15 cellular contexts compared by ENCODE assay signal in genomic region chr9:15146121-15146820, GRCh38.
DNase-seq lines count a peak whose midpoint lies in the region; ATAC-seq and TF ChIP-seq lines count a peak whose summit lies in the region.
"Had no signal": no experiment of that assay in that cellular context is flagged by ENCODE, and none has a peak within 500 bp of the region (broad histone marks: within the 10 kb centered on the region; RNA-seq: fewer than 3 reads in every experiment).

No MANE protein-coding gene starts in this region.

- H3K27ac Mint-ChIP-seq in glutamatergic neuron (ENCODE audit: unreplicated experiment): peak overlapping the region; percentile 92
- H3K27ac Mint-ChIP-seq: activated naive CD4-positive, alpha-beta T cell treated with anti-CD3 and anti-CD28 coated beads, Interleukin-2, amount 50 U/mL, for 72 hours; CD4-positive, alpha-beta T cell; effector memory CD8-positive, alpha-beta T cell had no signal

- peaks cover 3% of the 10 kb centered on the region for H3K9me3 Mint-ChIP-seq in glutamatergic neuron (ENCODE audit: unreplicated experiment)
- H3K9me3 Mint-ChIP-seq: activated naive CD4-positive, alpha-beta T cell treated with anti-CD3 and anti-CD28 coated beads, Interleukin-2, amount 50 U/mL, for 72 hours; CD4-positive, alpha-beta T cell; effector memory CD8-positive, alpha-beta T cell had no signal

- peak overlapping the region; percentile 10 for H3K4me3 Mint-ChIP-seq in glutamatergic neuron (ENCODE audit: unreplicated experiment)
- H3K4me3 Mint-ChIP-seq: CD4-positive, alpha-beta T cell; effector memory CD8-positive, alpha-beta T cell had no signal

- peaks cover 4% of the 10 kb centered on the region for H3K36me3 Mint-ChIP-seq in glutamatergic neuron (ENCODE audit: unreplicated experiment)
- H3K36me3 Mint-ChIP-seq: activated naive CD4-positive, alpha-beta T cell treated with anti-CD3 and anti-CD28 coated beads, Interleukin-2, amount 50 U/mL, for 72 hours had no signal

- H3K27me3 Mint-ChIP-seq in glutamatergic neuron (ENCODE audit: unreplicated experiment): no peaks in the 10 kb centered on the region

- TF ChIP-seq CTCF in glutamatergic neuron (IDR thresholded peaks at IDR 0.05; ENCODE audit: partially characterized antibody, unreplicated experiment): no peak

- ATAC-seq in HG02678 (IDR thresholded peaks at IDR 0.05; ENCODE audit: unreplicated experiment): no peak
- ATAC-seq: activated naive CD4-positive, alpha-beta T cell treated with anti-CD3 and anti-CD28 coated beads, Interleukin-2, amount 50 U/mL, for 72 hours; effector memory CD8-positive, alpha-beta T cell; left lung had no signal

- peak; percentile 82 for DNase-seq in DMS 273 (lab: John Stamatoyannopoulos, UW; ENCODE audit: unreplicated experiment)
- peak; percentile 62 for DNase-seq in NCI-H128 (lab: John Stamatoyannopoulos, UW; ENCODE audit: unreplicated experiment)
- peak; percentile 97 to 98 for DNase-seq in NCI-H524 (lab: John Stamatoyannopoulos, UW)
- peak; percentile 26 for DNase-seq in glutamatergic neuron
- DNase-seq in GM03348 (ENCODE audit: low spot score): no peak
- DNase-seq in activated CD4-positive, alpha-beta T cell treated with anti-CD3 and anti-CD28 coated beads, Interleukin-2, amount 50 U/mL, for 4 hours: no peak
- DNase-seq: CD4-positive, alpha-beta T cell; effector memory CD8-positive, alpha-beta T cell; Karpas-422; left lung; NCI-H1694; substantia nigra; T-helper 9 cell had no signal

- H3K4me1 Mint-ChIP-seq in glutamatergic neuron (ENCODE audit: low read depth, unreplicated experiment): peaks cover 28% of the 10 kb centered on the region

Comparison
In these comparisons a context has a peak if more than half of its experiments do, and no peak if none do; other contexts are left out.
1. DNase-seq: peak in DMS 273 (single experiment), NCI-H128 (single experiment), NCI-H524 (2 of 2) and glutamatergic neuron (single experiment); none in GM03348 (single experiment) and activated CD4-positive, alpha-beta T cell treated with anti-CD3 and anti-CD28 coated beads, Interleukin-2, amount 50 U/mL, for 4 hours (0 of 2).